ENCODE assay signal across 21 cellular contexts in the genomic region with DNA sequence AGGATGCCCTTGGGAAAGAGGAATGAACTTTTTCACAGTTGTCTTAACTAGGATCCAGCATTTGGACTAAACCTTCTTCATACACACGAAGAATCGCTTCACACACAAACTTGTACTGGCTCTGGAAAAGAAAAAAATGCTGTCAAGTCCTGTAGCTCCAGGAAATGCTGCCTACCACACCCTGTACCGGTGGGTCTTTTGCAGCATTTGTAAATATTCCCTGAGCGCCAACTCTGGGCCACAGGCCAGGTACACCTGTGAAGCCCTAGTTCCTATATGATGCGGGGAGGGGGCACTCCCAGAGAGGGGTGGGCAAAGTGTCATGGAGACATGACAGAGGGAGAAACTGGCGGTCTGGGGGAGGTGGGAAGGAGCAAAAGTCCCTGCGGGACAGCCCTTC.
"Had no signal": no experiment of that assay in that cellular context is flagged by ENCODE, and none has a peak within 500 bp of the region (broad histone marks: within the 10 kb centered on the region; RNA-seq: fewer than 3 reads in every experiment).

No MANE protein-coding gene starts in this region.

- H3K9ac ChIP-seq: SK-N-SH had no signal

- H3K36me3 ChIP-seq: MG63 had no signal

- H3K27ac ChIP-seq: RWPE1 had no signal

- H3K4me3 ChIP-seq: MG63 had no signal

- H3K9me3 ChIP-seq: MG63, SK-N-SH had no signal

- ATAC-seq: HepG2, Panc1, PC-3 had no signal

- H3K27me3 ChIP-seq: MG63 had no signal

- DNase-seq: IMR-90, Karpas-422, KG1, MG63, NCI-H1092 treated with DMSO at 0.1 percent for 48 hours, NCI-H1436, NCI-H1694 treated with DMSO at 0.1 percent for 48 hours, NCI-H1930, NCI-H2107, NCI-H345, NCI-H446 treated with DMSO at 0.1 percent for 48 hours, NCI-H510A treated with DMSO at 0.1 percent for 48 hours, NCI-H526, NCI-H774, PC-3, SHP77, SK-N-SH, SW 1271 had no signal
